In genomic region chr3:179016979-179017670, GRCh38 we compare ENCODE assay signal across 11 cellular contexts. TPM values are rescaled to one million over a fixed set of nuclear protein-coding genes. Genes with fewer than 3 reads are reported as not detected.
DNase-seq lines count a peak whose midpoint lies in the region; ATAC-seq and TF ChIP-seq lines count a peak whose summit lies in the region.
"Had no signal": no experiment of that assay in that cellular context is flagged by ENCODE, and none has a peak within 500 bp of the region (broad histone marks: within the 10 kb centered on the region; RNA-seq: fewer than 3 reads in every experiment).

No MANE protein-coding gene starts in this region.

- H3K9me3 ChIP-seq in right cardiac atrium (ENCODE audit: control insufficient read depth, low read length) (no peaks in the 10 kb centered on the region), transverse colon (no peaks in the 10 kb centered on the region)

- no peak for TF ChIP-seq EP300 in transverse colon (IDR thresholded peaks at IDR 0.05; ENCODE audit: low read depth)

- H3K27me3 ChIP-seq in right cardiac atrium (ENCODE audit: control insufficient read depth, insufficient read depth) (no peaks in the 10 kb centered on the region), transverse colon (no peaks in the 10 kb centered on the region)
- H3K27me3 ChIP-seq: dorsolateral prefrontal cortex had no signal

- H3K4me3 ChIP-seq in right cardiac atrium (ENCODE audit: low read length) (no peak overlapping the region), transverse colon (no peak overlapping the region)

- in situ Hi-C loops in transverse colon (cut with MboI; ENCODE audit: low pct_ligation_motif_present in 1 of 4, low pct_unique_long_range_greater_than_20kb in 1 of 4, low sequenced_read_pairs in 3 of 4) = loop anchor here (5.0 to 25.0 kb wide), 5 partner anchors 95 to 545 kb away; partner anchors contain the start of gene ACTL6A (in 2 of the 4)

- H3K27ac ChIP-seq in right cardiac atrium (ENCODE audit: low read length) = no peak overlapping the region
- H3K27ac ChIP-seq in transverse colon = no peak overlapping the region

- no peaks in the 10 kb centered on the region for H3K9me3 Mint-ChIP-seq in activated naive CD8-positive, alpha-beta T cell treated with anti-CD3 and anti-CD28 coated beads, Interleukin-2, amount 10 ng/mL, durations not matched to agents 7 days and 5 days

- no peak overlapping the region for H3K27ac Mint-ChIP-seq in activated naive CD8-positive, alpha-beta T cell treated with anti-CD3 and anti-CD28 coated beads, Interleukin-2, amount 10 ng/mL, durations not matched to agents 7 days and 5 days

- ATAC-seq in GM18508 (IDR thresholded peaks at IDR 0.05; ENCODE audit: insufficient read depth, unreplicated experiment) (peak; percentile 69), GM21390 (IDR thresholded peaks at IDR 0.05; ENCODE audit: unreplicated experiment) (peak; percentile 69), HG03196 (IDR thresholded peaks at IDR 0.05; ENCODE audit: unreplicated experiment) (peak; percentile 79), right cardiac atrium (no peak)
- no peak for ATAC-seq in activated naive CD8-positive, alpha-beta T cell treated with anti-CD3 and anti-CD28 coated beads, Interleukin-2, amount 10 ng/mL, durations not matched to agents 7 days and 5 days (ENCODE audit: low read depth)

- peaks cover 1% of the 10 kb centered on the region for H3K4me1 ChIP-seq in right cardiac atrium (ENCODE audit: control insufficient read depth, insufficient read depth, low read length)
- H3K4me1 ChIP-seq in transverse colon = peaks cover 0 to 11% (median 0%) of the 10 kb centered on the region in 4 donors

- POLR2A ChIA-PET in activated naive CD8-positive, alpha-beta T cell treated with anti-CD3 and anti-CD28 coated beads, Interleukin-2, amount 10 ng/mL, durations not matched to agents 7 days and 5 days (lab: Charles Lee) = interaction anchor here (1.2 kb wide), 1 partner anchor 55 kb away, joined by 4 read pairs; the partner anchor contains the start of gene ZMAT3

- H3K4me3 Mint-ChIP-seq in activated naive CD8-positive, alpha-beta T cell treated with anti-CD3 and anti-CD28 coated beads, Interleukin-2, amount 10 ng/mL, durations not matched to agents 7 days and 5 days = peak overlapping the region; percentile 34

- H3K27me3 Mint-ChIP-seq in activated naive CD8-positive, alpha-beta T cell treated with anti-CD3 and anti-CD28 coated beads, Interleukin-2, amount 10 ng/mL, durations not matched to agents 7 days and 5 days = peaks cover 4% of the 10 kb centered on the region

- TF ChIP-seq CTCF in transverse colon (IDR thresholded peaks at IDR 0.05) = no peak

- peaks cover 36% of the 10 kb centered on the region for H3K4me1 Mint-ChIP-seq in activated naive CD8-positive, alpha-beta T cell treated with anti-CD3 and anti-CD28 coated beads, Interleukin-2, amount 10 ng/mL, durations not matched to agents 7 days and 5 days

- DNase-seq in activated naive CD8-positive, alpha-beta T cell treated with anti-CD3 and anti-CD28 coated beads, Interleukin-2, amount 10 ng/mL, durations not matched to agents 7 days and 5 days = no peak
- no peak for DNase-seq in stimulated activated CD4-positive, alpha-beta T cell treated with anti-CD3 and anti-CD28 coated beads, Interleukin-4, amount 100 ng/mL, for 4 hours
- DNase-seq in NCI-H69 (lab: John Stamatoyannopoulos, UW) (no peak), right cardiac atrium (no peak), transverse colon (no peak)
- DNase-seq: activated CD4-positive, alpha-beta T cell treated with anti-CD3 and anti-CD28 coated beads, Interleukin-2, amount 50 U/mL, for 1 hour; dorsolateral prefrontal cortex; islet precursor cell had no signal

- peaks cover 5% of the 10 kb centered on the region for H3K36me3 Mint-ChIP-seq in activated naive CD8-positive, alpha-beta T cell treated with anti-CD3 and anti-CD28 coated beads, Interleukin-2, amount 10 ng/mL, durations not matched to agents 7 days and 5 days

- intact Hi-C loops in right cardiac atrium (cut with DNase I) (loop anchor here (2.0 to 10.0 kb wide), 4 partner anchors 78 to 300 kb away; no protein-coding TSS in a partner anchor), transverse colon (cut with DNase I; ENCODE audit: low total_unique reads) (loop anchor here (5.0 kb wide), 1 partner anchor 545 kb away; the partner anchor contains the start of gene ACTL6A)

- TF ChIP-seq POLR2A in transverse colon (IDR thresholded peaks at IDR 0.05) = no peak

- no peaks in the 10 kb centered on the region for H3K36me3 ChIP-seq in transverse colon

- 85% methylated on average over 9 of the region's 9 CpGs for WGBS in right cardiac atrium
- WGBS in transverse colon (ENCODE audit: low coverage in 1 of 2), 2 donors = 66 to 79% methylated on average over 8 to 9 of the region's 9 CpGs

RNA-seq across cellular contexts. Expression of gene ZMAT3, which starts 54.5 kb away (rescaled TPM):
- total RNA-seq in activated naive CD8-positive, alpha-beta T cell treated with anti-CD3 and anti-CD28 coated beads, Interleukin-2, amount 10 ng/mL, durations not matched to agents 7 days and 5 days = 10 to 100 TPM; 21.1 to 21.9 TPM
- 10 to 100 TPM; 11.3 to 16.6 (median 14.7) TPM for total RNA-seq in right cardiac atrium
- polyA plus RNA-seq in right cardiac atrium = 3.4 TPM
- total RNA-seq in transverse colon = 10 to 100 TPM in 2 of 4 donors, 1 to 10 TPM in 2; 6.4 to 11.7 (median 9.7) TPM

Comparison
In these comparisons a context has a peak if more than half of its experiments do, and no peak if none do; other contexts are left out.
1. ATAC-seq: peak in GM18508 (single experiment), GM21390 (single experiment) and HG03196 (single experiment); none in activated naive CD8-positive, alpha-beta T cell treated with anti-CD3 and anti-CD28 coated beads, Interleukin-2, amount 10 ng/mL, durations not matched to agents 7 days and 5 days (single experiment) and right cardiac atrium (0 of 2).